8 cellular contexts compared by ENCODE assay signal in genomic region chr6:55617272-55617671, GRCh38. TPM values are rescaled to one million over a fixed set of nuclear protein-coding genes. Genes with fewer than 3 reads are reported as not detected.
DNase-seq lines count a peak whose midpoint lies in the region; ATAC-seq and TF ChIP-seq lines count a peak whose summit lies in the region.

No MANE protein-coding gene starts in this region.

- H3K9me3 ChIP-seq in SU-DHL-6 (ENCODE audit: insufficient read depth, low read length): no peaks in the 10 kb centered on the region

- H3K4me3 Mint-ChIP-seq in activated T-cell treated with anti-CD3 and anti-CD28 coated beads, Interleukin-2, amount 50 U/mL, for 4 hours: no peak overlapping the region

- no peak overlapping the region for H3K4me2 ChIP-seq in SU-DHL-6 (ENCODE audit: low read depth, low read length, poor library complexity, severe bottlenecking)

- no peaks in the 10 kb centered on the region for H3K36me3 Mint-ChIP-seq in activated T-cell treated with anti-CD3 and anti-CD28 coated beads, Interleukin-2, amount 50 U/mL, for 4 hours (ENCODE audit: insufficient read depth)

- no peak overlapping the region for H3K9ac ChIP-seq in SU-DHL-6 (ENCODE audit: low read length)

- no peaks in the 10 kb centered on the region for H4K20me1 ChIP-seq in SU-DHL-6 (ENCODE audit: low read depth, low read length)

- peak; percentile 76 for TF ChIP-seq RAD21 in Ishikawa (IDR thresholded peaks at IDR 0.05; ENCODE audit: low read depth)

- TF ChIP-seq EP300 in Ishikawa (IDR thresholded peaks at IDR 0.05; ENCODE audit: borderline replicate concordance): no peak

- H3K27me3 ChIP-seq in SU-DHL-6 (ENCODE audit: low read length): no peaks in the 10 kb centered on the region

- no peaks in the 10 kb centered on the region for H3F3A ChIP-seq in SU-DHL-6 (ENCODE audit: insufficient read depth)

- H3K4me1 Mint-ChIP-seq in activated T-cell treated with anti-CD3 and anti-CD28 coated beads, Interleukin-2, amount 50 U/mL, for 4 hours (ENCODE audit: low read depth): no peaks in the 10 kb centered on the region

- peak; percentile 85 for ATAC-seq in GM18861 (IDR thresholded peaks at IDR 0.05; ENCODE audit: unreplicated experiment)
- no peak for ATAC-seq in activated T-cell treated with anti-CD3 and anti-CD28 coated beads, Interleukin-2, amount 50 U/mL, for 4 hours

- H3K4me3 ChIP-seq in SU-DHL-6 (ENCODE audit: insufficient read depth, low read length, poor library complexity, severe bottlenecking): no peak overlapping the region

- H3K9me3 Mint-ChIP-seq in activated T-cell treated with anti-CD3 and anti-CD28 coated beads, Interleukin-2, amount 50 U/mL, for 4 hours: peaks cover 10% of the 10 kb centered on the region

- no peak overlapping the region for H2AFZ ChIP-seq in SU-DHL-6 (ENCODE audit: low read depth, low read length, severe bottlenecking)

- H3K9me2 ChIP-seq in SU-DHL-6 (replicated peaks; ENCODE audit: insufficient read depth, low read length): no peaks in the 10 kb centered on the region

- no peak overlapping the region for H3K27ac ChIP-seq in SU-DHL-6 (ENCODE audit: low read depth, low read length)

- DNase-seq in AML-193 (lab: John Stamatoyannopoulos, UW) (peak; percentile 57 to 66), iris pigment epithelial cell (ENCODE audit: low read depth) (peak; percentile 51), NCI-H1092 (lab: John Stamatoyannopoulos, UW) (no peak), NCI-H1048 (lab: John Stamatoyannopoulos, UW) (no peak)
- no peak for DNase-seq in activated T-cell treated with anti-CD3 and anti-CD28 coated beads, Interleukin-2, amount 50 U/mL, for 4 hours

- H3K27me3 Mint-ChIP-seq in activated T-cell treated with anti-CD3 and anti-CD28 coated beads, Interleukin-2, amount 50 U/mL, for 4 hours (ENCODE audit: low read depth): no peaks in the 10 kb centered on the region

- no peaks in the 10 kb centered on the region for H3K79me2 ChIP-seq in SU-DHL-6 (ENCODE audit: insufficient read depth, low read length)

- TF ChIP-seq CTCF in SU-DHL-6 (IDR thresholded peaks at IDR 0.05; ENCODE audit: insufficient read depth, low read length, poor library complexity, severe bottlenecking): peak; percentile 35

- no peaks in the 10 kb centered on the region for H3K36me3 ChIP-seq in SU-DHL-6 (ENCODE audit: low read length)

TF ChIP-seq in Ishikawa, 13 proteins besides CTCF, POLR2A, EP300 and RAD21:
- no peak for TF ChIP-seq YY1 (IDR thresholded peaks at IDR 0.05; ENCODE audit: low read depth)
- no peak for TF ChIP-seq NFIC (IDR thresholded peaks at IDR 0.05)
- TF ChIP-seq REST (IDR thresholded peaks at IDR 0.05; ENCODE audit: low read depth): no peak
- TF ChIP-seq CEBPB (IDR thresholded peaks at IDR 0.05): no peak
- no peak for TF ChIP-seq MAX (IDR thresholded peaks at IDR 0.05)
- TF ChIP-seq TCF12 (IDR thresholded peaks at IDR 0.05; ENCODE audit: low read depth): no peak
- TF ChIP-seq EGR1 (IDR thresholded peaks at IDR 0.05): no peak
- no peak for TF ChIP-seq TEAD4 (IDR thresholded peaks at IDR 0.05)
- no peak for TF ChIP-seq ZBTB7A (IDR thresholded peaks at IDR 0.05; ENCODE audit: low read depth)
- no peak for TF ChIP-seq CREB1 (IDR thresholded peaks at IDR 0.05; ENCODE audit: low read depth)
- no peak for TF ChIP-seq USF1 (IDR thresholded peaks at IDR 0.05)
- TF ChIP-seq FOXM1 (IDR thresholded peaks at IDR 0.05; ENCODE audit: borderline replicate concordance, low read depth): no peak
- no peak for TF ChIP-seq TAF1 (IDR thresholded peaks at IDR 0.05; ENCODE audit: low read depth)

RNA-seq across cellular contexts. Expression of gene HMGCLL1, which starts 38.3 kb away (rescaled TPM):
- not detected for total RNA-seq in activated T-cell treated with anti-CD3 and anti-CD28 coated beads, Interleukin-2, amount 50 U/mL, for 4 hours

Comparison
In these comparisons a context has a peak if more than half of its experiments do, and no peak if none do; other contexts are left out.
1. DNase-seq: peak in AML-193 (2 of 2) and iris pigment epithelial cell (single experiment); none in NCI-H1092 (single experiment), activated T-cell treated with anti-CD3 and anti-CD28 coated beads, Interleukin-2, amount 50 U/mL, for 4 hours (single experiment) and NCI-H1048 (single experiment).